In genomic region chr22:37505989-37506388, GRCh38 we compare ENCODE assay signal across 26 cellular contexts. TPM values are rescaled to one million over a fixed set of nuclear protein-coding genes. Genes with fewer than 3 reads are reported as not detected.
"Had no signal": no experiment of that assay in that cellular context is flagged by ENCODE, and none has a peak within 500 bp of the region (broad histone marks: within the 10 kb centered on the region; RNA-seq: fewer than 3 reads in every experiment).

No MANE protein-coding gene starts in this region.

- H3K4me3 Mint-ChIP-seq: dendritic cell treated with granulocyte-macrophage colony-stimulating factor and Interleukin-4, amounts not matched to agents 40 ng/mL and 50 ng/mL, for 4 days; effector memory CD8-positive, alpha-beta T cell; naive thymus-derived CD4-positive, alpha-beta T cell; nephron progenitor cell; stimulated activated memory B cell treated with anti-CD40 and anti-IgM and Interleukin-4, amounts not matched to agents 10 μg/mL and 1 μg/mL and 100 μg/mL, for 72 hours; stimulated activated naive CD8-positive, alpha-beta T cell treated with anti-CD3 and anti-CD28 coated beads, Interleukin-15, Interleukin-2, amounts not matched to agents 100 ng/mL and 50 ng/mL, for 24 hours had no signal

- H3K27ac Mint-ChIP-seq: dendritic cell treated with granulocyte-macrophage colony-stimulating factor and Interleukin-4, amounts not matched to agents 40 ng/mL and 50 ng/mL, for 4 days; effector memory CD8-positive, alpha-beta T cell; nephron progenitor cell; stimulated activated memory B cell treated with anti-CD40 and anti-IgM and Interleukin-4, amounts not matched to agents 10 μg/mL and 1 μg/mL and 100 μg/mL, for 72 hours; stimulated activated naive CD8-positive, alpha-beta T cell treated with anti-CD3 and anti-CD28 coated beads, Interleukin-15, Interleukin-2, amounts not matched to agents 100 ng/mL and 50 ng/mL, for 24 hours had no signal

- H3K27ac ChIP-seq: epithelial cell of prostate, esophagus muscularis mucosa, hepatocyte, parathyroid adenoma, prostate gland, spleen, tibial artery had no signal

- H3K9me3 ChIP-seq: esophagus muscularis mucosa, gastroesophageal sphincter, prostate gland, spleen, tibial artery, upper lobe of left lung had no signal

- H3K27me3 Mint-ChIP-seq: stimulated activated naive CD8-positive, alpha-beta T cell treated with anti-CD3 and anti-CD28 coated beads, Interleukin-15, Interleukin-2, amounts not matched to agents 100 ng/mL and 50 ng/mL, for 24 hours had no signal

- H3K4me2 ChIP-seq: hepatocyte had no signal

- H3K79me2 ChIP-seq: parathyroid adenoma had no signal

- H3K27me3 ChIP-seq: hepatocyte, upper lobe of left lung had no signal

- H3K9ac ChIP-seq: parathyroid adenoma had no signal

- H3K9me3 Mint-ChIP-seq: dendritic cell treated with granulocyte-macrophage colony-stimulating factor and Interleukin-4, amounts not matched to agents 40 ng/mL and 50 ng/mL, for 4 days; effector memory CD8-positive, alpha-beta T cell; naive thymus-derived CD4-positive, alpha-beta T cell; nephron progenitor cell; stimulated activated memory B cell treated with anti-CD40 and anti-IgM and Interleukin-4, amounts not matched to agents 10 μg/mL and 1 μg/mL and 100 μg/mL, for 72 hours; stimulated activated naive CD8-positive, alpha-beta T cell treated with anti-CD3 and anti-CD28 coated beads, Interleukin-15, Interleukin-2, amounts not matched to agents 100 ng/mL and 50 ng/mL, for 24 hours had no signal

- H3K4me3 ChIP-seq: esophagus muscularis mucosa, gastroesophageal sphincter, hepatocyte, lung, prostate gland, spleen, tibial artery, upper lobe of left lung had no signal

- FAIRE-seq: kidney had no signal

- DNase-seq: effector memory CD8-positive, alpha-beta T cell; glutamatergic neuron; kidney; left cardiac atrium; left ventricle myocardium superior; mesenchymal stem cell; naive thymus-derived CD4-positive, alpha-beta T cell; nephron progenitor cell; spleen; stimulated activated CD4-positive, alpha-beta T cell treated with anti-CD3 and anti-CD28 coated beads, Interleukin-15, amount 100 ng/mL, for 24 hours; stimulated activated CD4-positive, alpha-beta T cell treated with anti-CD3 and anti-CD28 coated beads, Interleukin-1b, Interleukin-23, amount 100 ng/mL, for 48 hours; stimulated activated CD4-positive, alpha-beta T cell treated with anti-CD3 and anti-CD28 coated beads, Interleukin-4, amount 100 ng/mL, for 24 hours; tibial artery; upper lobe of left lung had no signal

- ATAC-seq: effector memory CD8-positive, alpha-beta T cell; gastroesophageal sphincter; left cardiac atrium; left ventricle myocardium superior; naive thymus-derived CD4-positive, alpha-beta T cell; sciatic nerve; stimulated activated memory B cell treated with anti-CD40 and anti-IgM and Interleukin-4, amounts not matched to agents 10 μg/mL and 1 μg/mL and 100 μg/mL, for 72 hours had no signal

- H3K36me3 ChIP-seq: prostate gland had no signal

- H3K36me3 Mint-ChIP-seq: naive thymus-derived CD4-positive, alpha-beta T cell; stimulated activated memory B cell treated with anti-CD40 and anti-IgM and Interleukin-4, amounts not matched to agents 10 μg/mL and 1 μg/mL and 100 μg/mL, for 72 hours had no signal

- H2AFZ ChIP-seq: hepatocyte, parathyroid adenoma had no signal

- H3K4me1 ChIP-seq: parathyroid adenoma had no signal

RNA-seq across cellular contexts. Expression of gene CARD10, which starts 13.2 kb away (rescaled TPM):
- total RNA-seq: mononuclear cell had no signal

RNA-seq across cellular contexts. Expression of gene CDC42EP1, which starts 54.3 kb away (rescaled TPM):
- polyA plus RNA-seq: naive thymus-derived CD4-positive, alpha-beta T cell had no signal
